ENCODE assay signal across 1 cellular context in the genomic region with DNA sequence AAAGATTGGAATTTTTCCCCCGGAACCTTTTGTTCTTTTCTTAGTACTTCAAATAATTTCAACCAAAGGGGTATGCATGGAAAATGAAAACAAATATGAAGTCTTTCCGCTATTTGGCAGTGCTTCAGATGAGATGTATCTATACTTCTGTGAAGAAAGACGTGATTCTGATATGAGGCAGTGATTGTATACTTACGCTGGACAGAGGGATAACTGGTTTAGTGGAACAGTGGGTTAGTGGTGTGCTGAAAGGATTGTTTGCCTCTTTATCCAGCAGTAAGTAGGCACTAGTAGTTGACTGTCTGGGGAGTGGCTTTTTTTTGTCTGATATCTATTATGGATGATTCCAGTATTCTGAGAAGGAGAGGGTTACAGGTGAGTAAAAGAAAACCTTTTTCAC.
TF ChIP-seq lines count a peak whose summit lies in the region.

No MANE protein-coding gene starts in this region.

TF ChIP-seq in IMR-90, 13 proteins besides CTCF, POLR2A, EP300 and RAD21 (continued from another document):
- TF ChIP-seq RCOR1 (IDR thresholded peaks at IDR 0.05; ENCODE audit: insufficient replicate concordance, low read length) (no peak), MAZ (IDR thresholded peaks at IDR 0.05; ENCODE audit: borderline replicate concordance, low read depth, low read length) (no peak), SMC3 (IDR thresholded peaks at IDR 0.05; ENCODE audit: low read depth, low read length) (no peak)
TF ChIP-seq in IMR-90: peak in this region for 0.
